Comparison of ENCODE assay signal across 7 cellular contexts in the genomic region with DNA sequence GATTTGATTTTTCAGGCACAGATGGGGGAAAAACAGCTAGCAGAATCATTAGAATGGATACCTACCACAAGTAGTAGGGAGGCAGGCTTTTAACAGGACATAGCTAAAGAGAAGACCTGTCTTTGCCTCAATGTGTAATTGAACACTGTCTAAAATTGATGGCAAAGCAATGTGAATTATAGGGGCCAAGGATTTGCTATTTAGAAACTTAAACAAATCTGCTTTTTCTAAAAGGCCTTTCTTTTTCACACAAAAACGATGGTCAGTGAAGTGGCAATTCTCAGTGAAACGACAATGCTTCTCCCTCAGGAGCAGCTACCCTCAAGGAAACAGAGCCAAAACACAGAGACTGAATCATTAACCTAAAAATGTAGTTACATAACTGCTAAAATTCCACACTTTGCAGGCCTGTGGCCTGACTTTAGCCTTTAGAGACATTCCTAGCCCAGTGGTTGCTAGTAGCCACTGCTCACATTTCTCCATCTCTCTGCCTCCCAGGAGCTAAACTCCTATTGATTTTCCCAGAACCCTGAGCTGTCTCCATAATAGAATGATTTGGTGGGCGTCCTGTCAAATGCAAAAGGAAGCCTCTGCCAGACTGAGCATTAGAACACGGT.
DNase-seq lines count a peak whose midpoint lies in the region; TF ChIP-seq lines count a peak whose summit lies in the region.

No MANE protein-coding gene starts in this region.

- H3K9ac ChIP-seq in colonic mucosa (ENCODE audit: low read depth in 2 of 2, low read length in 2 of 2) = no peak overlapping the region

- H3K27me3 ChIP-seq in vagina = no peaks in the 10 kb centered on the region
- no peaks in the 10 kb centered on the region for H3K27me3 ChIP-seq in colonic mucosa

- TF ChIP-seq POLR2A in vagina (IDR thresholded peaks at IDR 0.05) = no peak

- H3K4me1 ChIP-seq in vagina (peaks cover 33% of the 10 kb centered on the region), colonic mucosa (no peaks in the 10 kb centered on the region)

- H3K9me3 ChIP-seq in vagina (no peaks in the 10 kb centered on the region), colonic mucosa (no peaks in the 10 kb centered on the region)

- no peaks in the 10 kb centered on the region for H3K36me3 ChIP-seq in vagina
- H3K36me3 ChIP-seq in colonic mucosa = no peaks in the 10 kb centered on the region

- DNase-seq in NCI-H2227 treated with DMSO at 0.1 percent for 48 hours (lab: John Stamatoyannopoulos, UW) = peak; percentile 60
- DNase-seq in epithelial cell of proximal tubule (ENCODE audit: low read depth) = peak; percentile 58
- DNase-seq in middle frontal gyrus (ENCODE audit: extremely low spot score, low spot score) = peak; percentile 20
- DNase-seq in vagina (ENCODE audit: extremely low spot score in 2 of 2) = no peak
- no peak for DNase-seq in colonic mucosa
- DNase-seq in NCI-H146 (lab: John Stamatoyannopoulos, UW) = no peak
- DNase-seq in stimulated activated naive CD4-positive, alpha-beta T cell (lab: John Stamatoyannopoulos, UW) = no peak

- intact Hi-C loops in vagina (cut with DNase I) = no loop called here
- intact Hi-C loops in colonic mucosa (cut with DNase I) = no loop called here

- peak overlapping the region; percentile 45 for H3K27ac ChIP-seq in vagina
- no peak overlapping the region for H3K27ac ChIP-seq in colonic mucosa

- TF ChIP-seq CTCF in epithelial cell of proximal tubule (conservative IDR thresholded peaks at IDR 0.05; ENCODE audit: low read depth, low read length) (no peak), vagina (IDR thresholded peaks at IDR 0.05) (no peak), colonic mucosa (IDR thresholded peaks at IDR 0.05) (no peak)

- H3K4me3 ChIP-seq in epithelial cell of proximal tubule (ENCODE audit: low read depth, low read length) (no peak overlapping the region), vagina (no peak overlapping the region), colonic mucosa (no peak overlapping the region)

Comparison
In these comparisons a context has a peak if more than half of its experiments do, and no peak if none do; other contexts are left out.
1. DNase-seq: peak in NCI-H2227 treated with DMSO at 0.1 percent for 48 hours (single experiment), epithelial cell of proximal tubule (single experiment) and middle frontal gyrus (single experiment); none in vagina (0 of 2), colonic mucosa (single experiment), NCI-H146 (single experiment) and stimulated activated naive CD4-positive, alpha-beta T cell (0 of 6).